1 cellular context compared by ENCODE assay signal in genomic region chr20:297925-298754, GRCh38.
A peak's percentile ranks its signal among the peaks of the same experiment; 100 is the strongest.
TF ChIP-seq lines count a peak whose summit lies in the region.

No MANE protein-coding gene starts in this region.

TF ChIP-seq in HepG2, 621 proteins besides CTCF, POLR2A, EP300 and RAD21 (continues in another document):
- TF ChIP-seq SAFB2 (CRISPR knock-in tag; IDR thresholded peaks at IDR 0.05; ENCODE audit: borderline replicate concordance, low read depth) (peak; percentile 57; the same call in 1 of the 2 replicates), MTA3 (CRISPR knock-in tag; IDR thresholded peaks at IDR 0.05) (no peak), MTF1 (CRISPR knock-in tag; IDR thresholded peaks at IDR 0.05) (0 out of 2 replicates have a peak, but pooled peaks have one; percentile 52), JDP2 (CRISPR knock-in tag; IDR thresholded peaks at IDR 0.05; ENCODE audit: borderline replicate concordance) (0 out of 2 replicates have a peak, but pooled peaks have one; percentile 10), ZBTB39 (CRISPR knock-in tag; IDR thresholded peaks at IDR 0.05) (0 out of 2 replicates have a peak, but pooled peaks have one; percentile 28), ZIK1 (CRISPR knock-in tag; IDR thresholded peaks at IDR 0.05; ENCODE audit: borderline replicate concordance, low read depth) (no peak), KLF12 (CRISPR knock-in tag; IDR thresholded peaks at IDR 0.05; ENCODE audit: borderline replicate concordance) (no peak), TRIM24 (CRISPR knock-in tag; IDR thresholded peaks at IDR 0.05) (no peak), ZNF703 (CRISPR knock-in tag; IDR thresholded peaks at IDR 0.05; ENCODE audit: borderline replicate concordance) (no peak), ATF7-NPFF (CRISPR knock-in tag; IDR thresholded peaks at IDR 0.05; ENCODE audit: low read depth) (peak; percentile 75), ZNF597 (CRISPR knock-in tag; IDR thresholded peaks at IDR 0.05) (no peak), HNF4A (CRISPR knock-in tag; IDR thresholded peaks at IDR 0.05) (no peak), ZNF136 (CRISPR knock-in tag; IDR thresholded peaks at IDR 0.05; ENCODE audit: low read depth) (0 out of 2 replicates have a peak, but pooled peaks have one; percentile 11), DRAP1 (CRISPR knock-in tag; IDR thresholded peaks at IDR 0.05) (0 out of 2 replicates have a peak, but pooled peaks have one; percentile 39), ZBTB7B (CRISPR knock-in tag; IDR thresholded peaks at IDR 0.05) (peak; percentile 80), TFDP2 (CRISPR knock-in tag; IDR thresholded peaks at IDR 0.05) (no peak; the same call in 1 of the 2 replicates), PAWR (CRISPR knock-in tag; IDR thresholded peaks at IDR 0.05; ENCODE audit: borderline replicate concordance) (no peak), FOXO1 (CRISPR knock-in tag; IDR thresholded peaks at IDR 0.05) (peak; percentile 50), CEBPZ (IDR thresholded peaks at IDR 0.05; ENCODE audit: low read length) (no peak), KMT2B (CRISPR knock-in tag; IDR thresholded peaks at IDR 0.05) (peak; percentile 72; the same call in 1 of the 2 replicates), TAF15 (IDR thresholded peaks at IDR 0.05; ENCODE audit: low read depth, low read length, poor library complexity, severe bottlenecking) (peak; percentile 33), ZNF207 (IDR thresholded peaks at IDR 0.05; ENCODE audit: borderline replicate concordance) (no peak), HBP1 (CRISPR knock-in tag; IDR thresholded peaks at IDR 0.05; ENCODE audit: low read depth) (peak; percentile 82; the same call in 1 of the 2 replicates), ZNF616 (CRISPR knock-in tag; IDR thresholded peaks at IDR 0.05; ENCODE audit: low read depth) (no peak), ZNF629 (CRISPR knock-in tag; conservative IDR thresholded peaks at IDR 0.05) (no peak; the same call in 1 of the 2 replicates), HMGXB3 (CRISPR knock-in tag; IDR thresholded peaks at IDR 0.05; ENCODE audit: borderline replicate concordance) (0 out of 2 replicates have a peak, but pooled peaks have one; percentile 76), ZBTB14 (CRISPR knock-in tag; IDR thresholded peaks at IDR 0.05) (0 out of 2 replicates have a peak, but pooled peaks have one; percentile 25), ZNF580 (CRISPR knock-in tag; IDR thresholded peaks at IDR 0.05; ENCODE audit: borderline replicate concordance, low read depth) (peak; percentile 54), ZNF543 (CRISPR knock-in tag; IDR thresholded peaks at IDR 0.05) (no peak), ZNF773 (CRISPR knock-in tag; IDR thresholded peaks at IDR 0.05; ENCODE audit: borderline replicate concordance) (peak; percentile 90; the same call in 1 of the 2 replicates), ZNF343 (CRISPR knock-in tag; IDR thresholded peaks at IDR 0.05) (peak; percentile 19; the same call in 1 of the 2 replicates), KDM6A (CRISPR knock-in tag; IDR thresholded peaks at IDR 0.05; ENCODE audit: low read depth) (no peak), ZNF337 (CRISPR knock-in tag; IDR thresholded peaks at IDR 0.05; ENCODE audit: borderline replicate concordance, low read depth) (no peak), POLR2AphosphoS5 (IDR thresholded peaks at IDR 0.05; ENCODE audit: low read depth, low read length) (peak; percentile 67), ZNF33B (CRISPR knock-in tag; IDR thresholded peaks at IDR 0.05) (no peak; the same call in 1 of the 2 replicates), ZNF570 (CRISPR knock-in tag; IDR thresholded peaks at IDR 0.05; ENCODE audit: borderline replicate concordance) (peak; percentile 62; the same call in 1 of the 2 replicates), HNRNPUL1 (IDR thresholded peaks at IDR 0.05; ENCODE audit: low read depth, low read length) (no peak), CEBPG (CRISPR knock-in tag; IDR thresholded peaks at IDR 0.05) (peak; percentile 57; the same call in 1 of the 2 replicates), ZNF362 (CRISPR knock-in tag; IDR thresholded peaks at IDR 0.05; ENCODE audit: borderline replicate concordance) (peak; percentile 32; the same call in 1 of the 2 replicates), KAT2B (IDR thresholded peaks at IDR 0.05; ENCODE audit: borderline replicate concordance, low read depth, low read length) (no peak), JUND (CRISPR knock-in tag; IDR thresholded peaks at IDR 0.05) (no peak)
